Comparison of ENCODE assay signal across 21 cellular contexts in genomic region chr12:54159549-54159948, GRCh38. TPM values are rescaled to one million over a fixed set of nuclear protein-coding genes. Genes with fewer than 3 reads are reported as not detected.
DNase-seq lines count a peak whose midpoint lies in the region; ATAC-seq, FAIRE-seq and TF ChIP-seq lines count a peak whose summit lies in the region.
"Had no signal": no experiment of that assay in that cellular context is flagged by ENCODE, and none has a peak within 500 bp of the region (broad histone marks: within the 10 kb centered on the region; RNA-seq: fewer than 3 reads in every experiment).

No MANE protein-coding gene starts in this region.

- H3K4me3 ChIP-seq in GM23338 (0 out of 2 replicates have a peak overlapping the region, but pooled peaks have one; percentile 31), MM.1S (ENCODE audit: low read length) (no peak overlapping the region), K562 (no peak overlapping the region), neuron (ENCODE audit: low read length) (no peak overlapping the region)
- H3K4me3 ChIP-seq: left lung, tibial artery had no signal

- no peak overlapping the region; the same call in 2 of the 3 replicates for H3K4me3 Mint-ChIP-seq in GM23338
- no peak overlapping the region for H3K4me3 Mint-ChIP-seq in natural killer cell
- H3K4me3 Mint-ChIP-seq: activated CD4-positive, alpha-beta T cell treated with anti-CD3 and anti-CD28 coated beads, Interleukin-2, amount 10 ng/mL, durations not matched to agents 7 days and 5 days; CD8-positive, alpha-beta T cell; neural crest cell; stimulated activated naive CD8-positive, alpha-beta T cell treated with anti-CD3 and anti-CD28 coated beads, Interleukin-15, Interleukin-2, amounts not matched to agents 100 ng/mL and 50 ng/mL, for 24 hours; T-cell had no signal

- intact Hi-C loops in K562 (cut with micrococcal nuclease) (no loop called here), natural killer cell (cut with micrococcal nuclease) (no loop called here)

- H3K36me3 Mint-ChIP-seq in GM23338 (ENCODE audit: low read depth) = no peaks in the 10 kb centered on the region
- H3K36me3 Mint-ChIP-seq in natural killer cell = no peaks in the 10 kb centered on the region

- DNase-seq in GM23338 (ENCODE audit: low spot score) (no peak), MM.1S (no peak), K562 (ENCODE audit: extremely low read depth in 1 of 4, low spot score in 3 of 4) (no peak), natural killer cell (no peak)
- DNase-seq in activated T-cell treated with anti-CD3 and anti-CD28 coated beads, Interleukin-2, amount 50 U/mL, for 48 hours = no peak
- DNase-seq: left lung; midbrain; NCI-H446 treated with DMSO at 0.1 percent for 48 hours; OCI-M1; Right ventricle myocardium superior; stimulated activated CD4-positive, alpha-beta T cell treated with anti-CD3 and anti-CD28 coated beads, Interleukin-4, amount 100 ng/mL, for 24 hours; tibial artery had no signal

- TF ChIP-seq EP300 in K562 (IDR thresholded peaks at IDR 0.05; ENCODE audit: low read length) = no peak

- H2AFZ ChIP-seq in GM23338 (peak overlapping the region; percentile 99), MM.1S (ENCODE audit: low read length) (peak overlapping the region; percentile 73), K562 (ENCODE audit: low read depth, low read length) (peak overlapping the region; percentile 81), neuron (ENCODE audit: low read depth, low read length) (peak overlapping the region; percentile 24)

- no peak for TF ChIP-seq POLR2A in K562 (conservative IDR thresholded peaks at IDR 0.05)

- no peak for ATAC-seq in GM23338
- no peak for ATAC-seq in K562
- ATAC-seq in HG03342 (IDR thresholded peaks at IDR 0.05; ENCODE audit: unreplicated experiment) = no peak
- no peak for ATAC-seq in natural killer cell

- TF ChIP-seq CTCF in GM23338 (conservative IDR thresholded peaks at IDR 0.05; ENCODE audit: low read depth in 2 of 2) = no peak
- no peak for TF ChIP-seq CTCF in MM.1S (IDR thresholded peaks at IDR 0.05; ENCODE audit: low read length)
- no peak for TF ChIP-seq CTCF in K562 (IDR thresholded peaks at IDR 0.05 in 2 of 3, conservative IDR thresholded peaks at IDR 0.05 in 1 of 3; ENCODE audit: insufficient read depth in 2 of 3, low read depth in 1 of 3, low read length in 3 of 3)
- TF ChIP-seq CTCF in natural killer cell (IDR thresholded peaks at IDR 0.05) = no peak

- H4K20me1 ChIP-seq in GM23338 (replicated peaks; ENCODE audit: insufficient read depth) = no peaks in the 10 kb centered on the region
- H4K20me1 ChIP-seq in MM.1S (ENCODE audit: insufficient read depth, low read length) = no peaks in the 10 kb centered on the region
- no peaks in the 10 kb centered on the region for H4K20me1 ChIP-seq in K562 (replicated peaks; ENCODE audit: control insufficient read depth, insufficient read depth, low read length)

- H3K9me3 Mint-ChIP-seq in GM23338 = no peaks in the 10 kb centered on the region
- no peaks in the 10 kb centered on the region for H3K9me3 Mint-ChIP-seq in natural killer cell
- H3K9me3 Mint-ChIP-seq: activated CD4-positive, alpha-beta T cell treated with anti-CD3 and anti-CD28 coated beads, Interleukin-2, amount 10 ng/mL, durations not matched to agents 7 days and 5 days; CD8-positive, alpha-beta T cell; IgD-negative memory B cell; neural crest cell; stimulated activated naive CD8-positive, alpha-beta T cell treated with anti-CD3 and anti-CD28 coated beads, Interleukin-15, Interleukin-2, amounts not matched to agents 100 ng/mL and 50 ng/mL, for 24 hours; T-cell had no signal

- H3K27me3 ChIP-seq in GM23338 (ENCODE audit: insufficient read depth) = peaks cover 35% of the 10 kb centered on the region
- no peaks in the 10 kb centered on the region for H3K27me3 ChIP-seq in MM.1S (replicated peaks; ENCODE audit: insufficient read depth, low read length)
- H3K27me3 ChIP-seq in K562 (ENCODE audit: control insufficient read depth in 2 of 2, insufficient read depth in 2 of 2, low read length in 2 of 2) = peaks cover 0 to 5% of the 10 kb centered on the region in 2 experiments; a peak in 1 of 5 replicates
- peaks cover 71% of the 10 kb centered on the region for H3K27me3 ChIP-seq in neuron (ENCODE audit: insufficient read depth, low read length)
- H3K27me3 ChIP-seq: tibial artery had no signal

- H3K36me3 ChIP-seq in GM23338 (ENCODE audit: insufficient read depth) (no peaks in the 10 kb centered on the region), MM.1S (replicated peaks; ENCODE audit: insufficient read depth, low read length) (no peaks in the 10 kb centered on the region), K562 (ENCODE audit: control insufficient read depth, insufficient read depth, low read length) (no peaks in the 10 kb centered on the region), neuron (ENCODE audit: insufficient read depth, low read length) (no peaks in the 10 kb centered on the region)
- H3K36me3 ChIP-seq: left lung, tibial artery had no signal

- H3K27me3 Mint-ChIP-seq in GM23338 (ENCODE audit: insufficient read depth, low read depth, poor library complexity) = peaks cover 33% of the 10 kb centered on the region
- H3K27me3 Mint-ChIP-seq in natural killer cell (ENCODE audit: low read depth in 2 of 2) = peaks cover 0 to 35% of the 10 kb centered on the region in 2 donors
- H3K27me3 Mint-ChIP-seq: stimulated activated naive CD8-positive, alpha-beta T cell treated with anti-CD3 and anti-CD28 coated beads, Interleukin-15, Interleukin-2, amounts not matched to agents 100 ng/mL and 50 ng/mL, for 24 hours had no signal

- H3K9ac ChIP-seq in MM.1S (ENCODE audit: low read length) (no peak overlapping the region), K562 (ENCODE audit: insufficient read depth in 1 of 2, low read depth in 2 of 2, low read length in 2 of 2) (no peak overlapping the region)

- no peak overlapping the region for H3K27ac Mint-ChIP-seq in GM23338
- H3K27ac Mint-ChIP-seq in natural killer cell = no peak overlapping the region
- H3K27ac Mint-ChIP-seq: activated CD4-positive, alpha-beta T cell treated with anti-CD3 and anti-CD28 coated beads, Interleukin-2, amount 10 ng/mL, durations not matched to agents 7 days and 5 days; CD8-positive, alpha-beta T cell; IgD-negative memory B cell; stimulated activated naive CD8-positive, alpha-beta T cell treated with anti-CD3 and anti-CD28 coated beads, Interleukin-15, Interleukin-2, amounts not matched to agents 100 ng/mL and 50 ng/mL, for 24 hours; T-cell had no signal

- no peak for FAIRE-seq in K562 (lab: Jason Lieb, UNC)
- FAIRE-seq: bronchial epithelial cell had no signal

- H3K79me2 ChIP-seq in GM23338 (replicated peaks; ENCODE audit: insufficient read depth) (no peaks in the 10 kb centered on the region), MM.1S (ENCODE audit: low read length) (no peaks in the 10 kb centered on the region), K562 (ENCODE audit: control insufficient read depth, insufficient read depth, low read length) (no peaks in the 10 kb centered on the region)

- TF ChIP-seq RAD21 in K562 (CRISPR knock-in tag; conservative IDR thresholded peaks at IDR 0.05 in 1 of 2, IDR thresholded peaks at IDR 0.05 in 1 of 2) = no peak

- H3K9me3 ChIP-seq in MM.1S (replicated peaks; ENCODE audit: insufficient read depth, low read length) = no peaks in the 10 kb centered on the region
- no peaks in the 10 kb centered on the region for H3K9me3 ChIP-seq in K562 (replicated peaks; ENCODE audit: control insufficient read depth, insufficient read depth, low read depth, low read length)
- no peaks in the 10 kb centered on the region for H3K9me3 ChIP-seq in neuron (ENCODE audit: low read length)
- H3K9me3 ChIP-seq: left lung, tibial artery had no signal

- no TSS peak for BruUV-seq in K562 (replicated peaks; lab: Mats Ljungman, UMichigan)

- WGBS in K562 (ENCODE audit: insufficient coverage, low coverage, missing lambda C conversion rate) = 91% methylated on average over 7 of the region's 7 CpGs

- CTCF ChIA-PET in K562 (lab: Yijun Ruan, JAX; ENCODE audit: low intra/inter-chr PET ratio) = no interaction called here

- in situ Hi-C loops in K562 (cut with MboI) = no loop called here

- H3K9me2 ChIP-seq in GM23338 (ENCODE audit: insufficient read depth) = no peaks in the 10 kb centered on the region
- no peaks in the 10 kb centered on the region for H3K9me2 ChIP-seq in MM.1S (replicated peaks; ENCODE audit: insufficient read depth, low read length)

- H3K9me1 ChIP-seq in K562 (ENCODE audit: control insufficient read depth, insufficient read depth, low read length) = no peaks in the 10 kb centered on the region

- H3K4me1 Mint-ChIP-seq in GM23338 (peaks cover 62% of the 10 kb centered on the region), natural killer cell (no peaks in the 10 kb centered on the region)
- H3K4me1 Mint-ChIP-seq: activated CD4-positive, alpha-beta T cell treated with anti-CD3 and anti-CD28 coated beads, Interleukin-2, amount 10 ng/mL, durations not matched to agents 7 days and 5 days had no signal

- H3F3A ChIP-seq in GM23338 (replicated peaks; ENCODE audit: low read depth) (no peaks in the 10 kb centered on the region), MM.1S (ENCODE audit: insufficient read depth, low read length) (no peaks in the 10 kb centered on the region)

- peaks cover 22% of the 10 kb centered on the region for H3K4me1 ChIP-seq in GM23338 (ENCODE audit: insufficient read depth)
- peaks cover 6% of the 10 kb centered on the region for H3K4me1 ChIP-seq in MM.1S (ENCODE audit: low read length)
- H3K4me1 ChIP-seq in K562 (replicated peaks in 1 of 2; ENCODE audit: control insufficient read depth in 2 of 2, insufficient read depth in 2 of 2, low read length in 2 of 2) = peaks cover 20 to 29% of the 10 kb centered on the region in 2 experiments; a peak in 4 of 5 replicates
- peaks cover 10% of the 10 kb centered on the region for H3K4me1 ChIP-seq in neuron (ENCODE audit: insufficient read depth, low read length)
- H3K4me1 ChIP-seq: left lung had no signal

- POLR2A ChIA-PET in K562 (lab: Yijun Ruan, JAX) = interaction anchor here (1.4 kb wide), 1 partner anchor 8 kb away, joined by 4 read pairs; no protein-coding TSS in a partner anchor

- no peak overlapping the region for H3K27ac ChIP-seq in GM23338 (ENCODE audit: low read depth)
- H3K27ac ChIP-seq in MM.1S (ENCODE audit: low read length) = no peak overlapping the region
- H3K27ac ChIP-seq in K562 (ENCODE audit: extremely low read depth, low read depth, low read length) = no peak overlapping the region
- H3K27ac ChIP-seq: left lung, tibial artery had no signal

- H3K4me2 ChIP-seq in GM23338 (peak overlapping the region; percentile 66; the same call in 1 of the 2 replicates), MM.1S (ENCODE audit: low read depth, low read length) (peak overlapping the region; percentile 32), K562 (ENCODE audit: insufficient read depth, low read length) (peak overlapping the region; percentile 23; the same call in 1 of the 2 replicates)

RNA-seq across cellular contexts. Expression of gene SMUG1, which starts 29.2 kb away (rescaled TPM):
- total RNA-seq in GM23338 (2014; rRNA removed; shearing (Covaris generic)) = 19.6 and 23.8 TPM in 2 replicates
- polyA plus RNA-seq in GM23338 (2016; fragmentation: Nextera tagmentation; extraction: Ambion mirVana) (21.8 and 23.1 TPM in 2 replicates), K562 (2011; rRNA removed) (46.7 and 52.4 TPM in 2 replicates), K562 (2014; fragmentation: Illumina TruSeq; extraction: Trizol) (49.8 and 55.3 TPM in 2 replicates), K562 (2014; fragmentation: Nextera tagmentation; extraction: Ambion mirVana) (100 to 1,000 TPM; 106 to 117 TPM), K562 (2014; rRNA removed) (56.6 and 84.5 TPM in 2 replicates)
- total RNA-seq in K562 (2011; cell fraction: chromatin; rRNA removed; ENCODE audit: low replicate concordance) = 77.0 and 130 TPM in 2 replicates
- 72.5 and 74.4 TPM in 2 replicates for total RNA-seq in K562 (2011; cell fraction: nucleolus; rRNA removed)
- 82.6 and 125 TPM in 2 replicates for total RNA-seq in K562 (2011; cell fraction: nucleoplasm; rRNA removed)
- total RNA-seq in K562 (2014; rRNA removed) (56.4 and 76.2 TPM in 2 replicates), K562 (2014; rRNA removed; fragmentation: Illumina TruSeq; extraction: Trizol) (29.7 and 38.1 TPM in 2 replicates), K562 (2015; rRNA removed; fragmentation: Illumina TruSeq; extraction: Trizol) (42.5 and 48.4 TPM in 2 replicates), K562 (2021) (39.4 and 42.4 TPM in 2 replicates), natural killer cell (10 to 100 TPM; 10.8 to 15.6 (median 12.3) TPM)
- polyA plus RNA-seq in K562 (2011; cell fraction: cytosol; rRNA removed) = 63.4 and 94.3 TPM in 2 replicates
- 52.4 and 68.5 TPM in 2 replicates for polyA plus RNA-seq in K562 (2011; cell fraction: nucleus; rRNA removed)
- 46.0 and 46.7 TPM in 2 replicates for polyA plus RNA-seq in K562 (2012)
- polyA minus RNA-seq in K562 (2011; rRNA and poly(A)+ RNA removed) = 28.5 and 29.1 TPM in 2 replicates
- 15.2 and 20.5 TPM in 2 replicates for polyA minus RNA-seq in K562 (2011; cell fraction: cytosol; rRNA and poly(A)+ RNA removed)
- 27.1 and 36.1 TPM in 2 replicates for polyA minus RNA-seq in K562 (2011; cell fraction: nucleus; rRNA and poly(A)+ RNA removed)

Comparison
In these comparisons a context has a peak if more than half of its experiments do, and no peak if none do; other contexts are left out.
1. H2AFZ ChIP-seq: peak in every context shown above with its lines; median percentile 99 in GM23338; 81 in K562; 73 in MM.1S; 24 in neuron.